1 cellular context compared by ENCODE assay signal in the genomic region with DNA sequence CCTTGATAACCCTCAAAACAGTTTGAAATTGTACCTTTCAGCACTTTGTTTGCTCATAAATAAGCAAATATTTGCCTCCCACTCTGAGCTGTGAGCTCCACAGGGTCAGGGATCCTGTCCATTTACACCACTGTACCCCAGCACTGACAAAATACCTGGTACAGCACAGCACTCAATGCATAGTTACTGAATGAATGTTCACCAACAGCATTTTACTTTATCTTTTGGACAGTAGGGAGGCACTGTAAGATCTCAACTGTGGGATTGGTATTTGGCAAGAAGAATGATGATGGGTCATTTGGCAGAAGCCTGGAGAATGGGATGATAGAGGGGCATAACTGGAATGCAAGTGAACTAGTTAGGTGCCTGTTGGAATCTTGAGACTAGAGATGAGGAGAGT.
TF ChIP-seq lines count a peak whose summit lies in the region.

No MANE protein-coding gene starts in this region.

TF ChIP-seq in GM23338, 12 proteins besides CTCF, POLR2A, EP300 and RAD21 (continued from another document):
- TF ChIP-seq, protein P1, sequence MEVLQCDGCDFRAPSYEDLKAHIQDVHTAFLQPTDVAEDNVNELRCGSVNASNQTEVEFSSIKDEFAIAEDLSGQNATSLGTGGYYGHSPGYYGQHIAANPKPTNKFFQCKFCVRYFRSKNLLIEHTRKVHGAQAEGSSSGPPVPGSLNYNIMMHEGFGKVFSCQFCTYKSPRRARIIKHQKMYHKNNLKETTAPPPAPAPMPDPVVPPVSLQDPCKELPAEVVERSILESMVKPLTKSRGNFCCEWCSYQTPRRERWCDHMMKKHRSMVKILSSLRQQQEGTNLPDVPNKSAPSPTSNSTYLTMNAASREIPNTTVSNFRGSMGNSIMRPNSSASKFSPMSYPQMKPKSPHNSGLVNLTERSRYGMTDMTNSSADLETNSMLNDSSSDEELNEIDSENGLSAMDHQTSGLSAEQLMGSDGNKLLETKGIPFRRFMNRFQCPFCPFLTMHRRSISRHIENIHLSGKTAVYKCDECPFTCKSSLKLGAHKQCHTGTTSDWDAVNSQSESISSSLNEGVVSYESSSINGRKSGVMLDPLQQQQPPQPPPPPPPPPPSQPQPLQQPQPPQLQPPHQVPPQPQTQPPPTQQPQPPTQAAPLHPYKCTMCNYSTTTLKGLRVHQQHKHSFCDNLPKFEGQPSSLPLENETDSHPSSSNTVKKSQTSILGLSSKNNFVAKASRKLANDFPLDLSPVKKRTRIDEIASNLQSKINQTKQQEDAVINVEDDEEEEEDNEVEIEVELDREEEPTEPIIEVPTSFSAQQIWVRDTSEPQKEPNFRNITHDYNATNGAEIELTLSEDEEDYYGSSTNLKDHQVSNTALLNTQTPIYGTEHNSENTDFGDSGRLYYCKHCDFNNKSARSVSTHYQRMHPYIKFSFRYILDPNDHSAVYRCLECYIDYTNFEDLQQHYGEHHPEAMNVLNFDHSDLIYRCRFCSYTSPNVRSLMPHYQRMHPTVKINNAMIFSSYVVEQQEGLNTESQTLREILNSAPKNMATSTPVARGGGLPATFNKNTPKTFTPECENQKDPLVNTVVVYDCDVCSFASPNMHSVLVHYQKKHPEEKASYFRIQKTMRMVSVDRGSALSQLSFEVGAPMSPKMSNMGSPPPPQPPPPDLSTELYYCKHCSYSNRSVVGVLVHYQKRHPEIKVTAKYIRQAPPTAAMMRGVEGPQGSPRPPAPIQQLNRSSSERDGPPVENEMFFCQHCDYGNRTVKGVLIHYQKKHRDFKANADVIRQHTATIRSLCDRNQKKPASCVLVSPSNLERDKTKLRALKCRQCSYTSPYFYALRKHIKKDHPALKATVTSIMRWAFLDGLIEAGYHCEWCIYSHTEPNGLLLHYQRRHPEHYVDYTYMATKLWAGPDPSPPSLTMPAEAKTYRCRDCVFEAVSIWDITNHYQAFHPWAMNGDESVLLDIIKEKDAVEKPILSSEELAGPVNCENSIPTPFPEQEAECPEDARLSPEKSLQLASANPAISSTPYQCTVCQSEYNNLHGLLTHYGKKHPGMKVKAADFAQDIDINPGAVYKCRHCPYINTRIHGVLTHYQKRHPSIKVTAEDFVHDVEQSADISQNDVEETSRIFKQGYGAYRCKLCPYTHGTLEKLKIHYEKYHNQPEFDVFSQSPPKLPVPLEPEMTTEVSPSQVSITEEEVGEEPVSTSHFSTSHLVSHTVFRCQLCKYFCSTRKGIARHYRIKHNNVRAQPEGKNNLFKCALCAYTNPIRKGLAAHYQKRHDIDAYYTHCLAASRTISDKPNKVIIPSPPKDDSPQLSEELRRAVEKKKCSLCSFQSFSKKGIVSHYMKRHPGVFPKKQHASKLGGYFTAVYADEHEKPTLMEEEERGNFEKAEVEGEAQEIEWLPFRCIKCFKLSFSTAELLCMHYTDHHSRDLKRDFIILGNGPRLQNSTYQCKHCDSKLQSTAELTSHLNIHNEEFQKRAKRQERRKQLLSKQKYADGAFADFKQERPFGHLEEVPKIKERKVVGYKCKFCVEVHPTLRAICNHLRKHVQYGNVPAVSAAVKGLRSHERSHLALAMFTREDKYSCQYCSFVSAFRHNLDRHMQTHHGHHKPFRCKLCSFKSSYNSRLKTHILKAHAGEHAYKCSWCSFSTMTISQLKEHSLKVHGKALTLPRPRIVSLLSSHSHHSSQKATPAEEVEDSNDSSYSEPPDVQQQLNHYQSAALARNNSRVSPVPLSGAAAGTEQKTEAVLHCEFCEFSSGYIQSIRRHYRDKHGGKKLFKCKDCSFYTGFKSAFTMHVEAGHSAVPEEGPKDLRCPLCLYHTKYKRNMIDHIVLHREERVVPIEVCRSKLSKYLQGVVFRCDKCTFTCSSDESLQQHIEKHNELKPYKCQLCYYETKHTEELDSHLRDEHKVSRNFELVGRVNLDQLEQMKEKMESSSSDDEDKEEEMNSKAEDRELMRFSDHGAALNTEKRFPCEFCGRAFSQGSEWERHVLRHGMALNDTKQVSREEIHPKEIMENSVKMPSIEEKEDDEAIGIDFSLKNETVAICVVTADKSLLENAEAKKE (CRISPR knock-in tag; IDR thresholded peaks at IDR 0.05), result no peak
- TF ChIP-seq EZH2phosphoT487 (IDR thresholded peaks at IDR 0.05; ENCODE audit: unreplicated experiment), result no peak
- TF ChIP-seq ZNF331 (CRISPR knock-in tag; IDR thresholded peaks at IDR 0.05; ENCODE audit: low read depth), result no peak
- TF ChIP-seq JUNB (IDR thresholded peaks at IDR 0.05; ENCODE audit: unreplicated experiment), result no peak
- no peak for TF ChIP-seq EZH2 (IDR thresholded peaks at IDR 0.05; ENCODE audit: low read depth, unreplicated experiment)
- TF ChIP-seq NANOG (IDR thresholded peaks at IDR 0.05; ENCODE audit: borderline replicate concordance), result no peak
- TF ChIP-seq, protein P2, sequence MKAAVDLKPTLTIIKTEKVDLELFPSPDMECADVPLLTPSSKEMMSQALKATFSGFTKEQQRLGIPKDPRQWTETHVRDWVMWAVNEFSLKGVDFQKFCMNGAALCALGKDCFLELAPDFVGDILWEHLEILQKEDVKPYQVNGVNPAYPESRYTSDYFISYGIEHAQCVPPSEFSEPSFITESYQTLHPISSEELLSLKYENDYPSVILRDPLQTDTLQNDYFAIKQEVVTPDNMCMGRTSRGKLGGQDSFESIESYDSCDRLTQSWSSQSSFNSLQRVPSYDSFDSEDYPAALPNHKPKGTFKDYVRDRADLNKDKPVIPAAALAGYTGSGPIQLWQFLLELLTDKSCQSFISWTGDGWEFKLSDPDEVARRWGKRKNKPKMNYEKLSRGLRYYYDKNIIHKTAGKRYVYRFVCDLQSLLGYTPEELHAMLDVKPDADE (IDR thresholded peaks at IDR 0.05), result no peak
- TF ChIP-seq ZNF114 (CRISPR knock-in tag; IDR thresholded peaks at IDR 0.05), result no peak
- no peak for TF ChIP-seq STAT1 (IDR thresholded peaks at IDR 0.05; ENCODE audit: unreplicated experiment)
